Comparison of ENCODE assay signal across 19 cellular contexts in genomic region chr6:19413323-19413722, GRCh38.
A peak's percentile ranks its signal among the peaks of the same experiment; 100 is the strongest.
DNase-seq lines count a peak whose midpoint lies in the region; TF ChIP-seq lines count a peak whose summit lies in the region.
"Had no signal": no experiment of that assay in that cellular context is flagged by ENCODE, and none has a peak within 500 bp of the region (broad histone marks: within the 10 kb centered on the region; RNA-seq: fewer than 3 reads in every experiment).

No MANE protein-coding gene starts in this region.

- no peak overlapping the region for H3K27ac Mint-ChIP-seq in activated naive CD4-positive, alpha-beta T cell treated with anti-CD3 and anti-CD28 coated beads, Interleukin-2, amount 10 ng/mL, durations not matched to agents 7 days and 5 days
- H3K27ac Mint-ChIP-seq: activated naive CD8-positive, alpha-beta T cell treated with anti-CD3 and anti-CD28 coated beads, Interleukin-2, amount 50 U/mL, for 24 hours; activated T-helper 1 cell treated with anti-CD3 and anti-CD28 coated beads, Interleukin-12 subunit alpha, Interleukin-12 subunit beta, Interleukin-2, Interleukin-4 antibody, amounts not matched to agents 30 ng/mL and 10 ng/mL and 1 ng/mL, durations not matched to agents 14 hours and 24 hours and 36 hours; natural killer cell treated with Interleukin-12 subunit alpha and Interleukin-12 subunit beta and Interleukin-15 and Interleukin-18, amount 100 ng/mL, for 72 hours; stimulated activated naive B cell treated with anti-CD40 and anti-IgM and Interleukin-4, amounts not matched to agents 10 μg/mL and 1 μg/mL and 100 μg/mL, for 72 hours had no signal

- H3K4me3 ChIP-seq in epithelial cell of esophagus (ENCODE audit: low read length): no peak overlapping the region
- H3K4me3 ChIP-seq: heart left ventricle, psoas muscle, tibial artery had no signal

- no peaks in the 10 kb centered on the region for H3K9me3 Mint-ChIP-seq in activated naive CD4-positive, alpha-beta T cell treated with anti-CD3 and anti-CD28 coated beads, Interleukin-2, amount 10 ng/mL, durations not matched to agents 7 days and 5 days
- H3K9me3 Mint-ChIP-seq: activated T-helper 1 cell treated with anti-CD3 and anti-CD28 coated beads, Interleukin-12 subunit alpha, Interleukin-12 subunit beta, Interleukin-2, Interleukin-4 antibody, amounts not matched to agents 30 ng/mL and 10 ng/mL and 1 ng/mL, durations not matched to agents 14 hours and 24 hours and 36 hours had no signal

- no peaks in the 10 kb centered on the region for H3K27me3 Mint-ChIP-seq in activated naive CD4-positive, alpha-beta T cell treated with anti-CD3 and anti-CD28 coated beads, Interleukin-2, amount 10 ng/mL, durations not matched to agents 7 days and 5 days
- H3K27me3 Mint-ChIP-seq: activated naive CD8-positive, alpha-beta T cell treated with anti-CD3 and anti-CD28 coated beads, Interleukin-2, amount 50 U/mL, for 24 hours; natural killer cell treated with Interleukin-12 subunit alpha and Interleukin-12 subunit beta and Interleukin-15 and Interleukin-18, amount 100 ng/mL, for 72 hours; stimulated activated naive B cell treated with anti-CD40 and anti-IgM and Interleukin-4, amounts not matched to agents 10 μg/mL and 1 μg/mL and 100 μg/mL, for 72 hours had no signal

- H3K4me3 Mint-ChIP-seq in activated naive CD4-positive, alpha-beta T cell treated with anti-CD3 and anti-CD28 coated beads, Interleukin-2, amount 10 ng/mL, durations not matched to agents 7 days and 5 days: no peak overlapping the region
- H3K4me3 Mint-ChIP-seq: activated naive CD8-positive, alpha-beta T cell treated with anti-CD3 and anti-CD28 coated beads, Interleukin-2, amount 50 U/mL, for 24 hours; activated T-helper 1 cell treated with anti-CD3 and anti-CD28 coated beads, Interleukin-12 subunit alpha, Interleukin-12 subunit beta, Interleukin-2, Interleukin-4 antibody, amounts not matched to agents 30 ng/mL and 10 ng/mL and 1 ng/mL, durations not matched to agents 14 hours and 24 hours and 36 hours; natural killer cell treated with Interleukin-12 subunit alpha and Interleukin-12 subunit beta and Interleukin-15 and Interleukin-18, amount 100 ng/mL, for 72 hours; stimulated activated naive B cell treated with anti-CD40 and anti-IgM and Interleukin-4, amounts not matched to agents 10 μg/mL and 1 μg/mL and 100 μg/mL, for 72 hours had no signal

- DNase-seq in ELR (ENCODE audit: low read depth) (peak; percentile 76), OCI-M1 (lab: John Stamatoyannopoulos, UW) (peak; percentile 21), epithelial cell of esophagus (ENCODE audit: low read depth) (peak; percentile 81), renal cortical epithelial cell (ENCODE audit: low read depth) (peak; percentile 78), GOT3 (lab: John Stamatoyannopoulos, UW) (no peak), GM19240 (ENCODE audit: insufficient read length, low spot score) (no peak), middle frontal gyrus (ENCODE audit: extremely low spot score, low spot score) (no peak)
- no peak for DNase-seq in activated naive CD4-positive, alpha-beta T cell treated with anti-CD3 and anti-CD28 coated beads, Interleukin-2, amount 10 ng/mL, durations not matched to agents 7 days and 5 days
- DNase-seq: activated naive CD8-positive, alpha-beta T cell treated with anti-CD3 and anti-CD28 coated beads, Interleukin-2, amount 50 U/mL, for 24 hours; C1 segment of cervical spinal cord; heart left ventricle; mesenchymal stem cell; NCI-H2029; NCI-H510A treated with DMSO at 0.1 percent for 48 hours; psoas muscle; stimulated activated naive B cell treated with anti-CD40 and anti-IgM and Interleukin-4, amounts not matched to agents 10 μg/mL and 1 μg/mL and 100 μg/mL, for 72 hours; tibial artery had no signal

- no peaks in the 10 kb centered on the region for H3K4me1 Mint-ChIP-seq in activated naive CD4-positive, alpha-beta T cell treated with anti-CD3 and anti-CD28 coated beads, Interleukin-2, amount 10 ng/mL, durations not matched to agents 7 days and 5 days
- H3K4me1 Mint-ChIP-seq: activated naive CD8-positive, alpha-beta T cell treated with anti-CD3 and anti-CD28 coated beads, Interleukin-2, amount 50 U/mL, for 24 hours; stimulated activated naive B cell treated with anti-CD40 and anti-IgM and Interleukin-4, amounts not matched to agents 10 μg/mL and 1 μg/mL and 100 μg/mL, for 72 hours had no signal

- no peaks in the 10 kb centered on the region for H3K36me3 Mint-ChIP-seq in activated naive CD4-positive, alpha-beta T cell treated with anti-CD3 and anti-CD28 coated beads, Interleukin-2, amount 10 ng/mL, durations not matched to agents 7 days and 5 days
- H3K36me3 Mint-ChIP-seq: natural killer cell treated with Interleukin-12 subunit alpha and Interleukin-12 subunit beta and Interleukin-15 and Interleukin-18, amount 100 ng/mL, for 72 hours; stimulated activated naive B cell treated with anti-CD40 and anti-IgM and Interleukin-4, amounts not matched to agents 10 μg/mL and 1 μg/mL and 100 μg/mL, for 72 hours had no signal

- TF ChIP-seq CTCF in epithelial cell of esophagus (IDR thresholded peaks at IDR 0.05; ENCODE audit: insufficient read depth, low read depth, low read length, missing control alignments): no peak

- CTCF ChIA-PET in activated naive CD4-positive, alpha-beta T cell treated with anti-CD3 and anti-CD28 coated beads, Interleukin-2, amount 10 ng/mL, durations not matched to agents 7 days and 5 days (lab: Charles Lee): no interaction called here

Comparison
In these comparisons a context has a peak if more than half of its experiments do, and no peak if none do; other contexts are left out.
1. DNase-seq: peak in ELR (single experiment), OCI-M1 (single experiment), epithelial cell of esophagus (single experiment) and renal cortical epithelial cell (single experiment); none in activated naive CD4-positive, alpha-beta T cell treated with anti-CD3 and anti-CD28 coated beads, Interleukin-2, amount 10 ng/mL, durations not matched to agents 7 days and 5 days (single experiment), GOT3 (single experiment), GM19240 (single experiment) and middle frontal gyrus (single experiment).